Comparison of ENCODE assay signal across 8 cellular contexts in genomic region chr5:67407979-67408378, GRCh38.
"Had no signal": no experiment of that assay in that cellular context is flagged by ENCODE, and none has a peak within 500 bp of the region (broad histone marks: within the 10 kb centered on the region; RNA-seq: fewer than 3 reads in every experiment).

No MANE protein-coding gene starts in this region.

- H3K27ac ChIP-seq: GM23248 had no signal

- H3K36me3 ChIP-seq: HAP-1 had no signal

- H3K4me3 ChIP-seq: GM23248, HAP-1, K562 had no signal

- DNase-seq: GM23248, GOT3, H7, HFFc6, IMR-90 had no signal

- H3K4me1 ChIP-seq: HAP-1 had no signal

- H3K9me3 ChIP-seq: HAP-1 had no signal

- H2AFZ ChIP-seq: GM23248 had no signal

- H3K9ac ChIP-seq: GM23248 had no signal

- ATAC-seq: HCT116, K562 had no signal
